In the genomic region with DNA sequence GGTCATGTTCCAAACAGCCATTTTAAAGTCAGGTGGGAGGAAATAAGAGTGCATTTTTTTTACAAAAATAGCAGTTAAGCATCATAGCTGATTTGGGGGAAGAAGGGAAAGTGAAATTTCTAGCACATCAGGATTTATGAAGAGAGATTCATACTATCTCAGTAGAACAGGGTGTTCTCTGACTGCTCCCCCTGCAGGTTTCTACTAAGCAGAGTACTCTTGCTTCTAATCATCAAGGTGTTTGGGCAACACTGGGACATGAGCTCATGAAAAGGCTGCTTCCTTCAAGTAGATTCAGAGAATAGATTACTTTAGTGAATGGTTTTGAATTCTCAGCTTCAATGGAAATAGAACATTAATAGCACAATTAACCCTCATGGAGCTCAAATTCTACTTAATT, we compare ENCODE assay signal across 22 cellular contexts.
DNase-seq lines count a peak whose midpoint lies in the region; ATAC-seq and TF ChIP-seq lines count a peak whose summit lies in the region.
"Had no signal": no experiment of that assay in that cellular context is flagged by ENCODE, and none has a peak within 500 bp of the region (broad histone marks: within the 10 kb centered on the region; RNA-seq: fewer than 3 reads in every experiment).

No MANE protein-coding gene starts in this region.

- no peak overlapping the region for H3K56ac ChIP-seq in mesendoderm (ENCODE audit: low read length)

- no peaks in the 10 kb centered on the region for H3K36me3 Mint-ChIP-seq in activated CD8-positive, alpha-beta memory T cell treated with anti-CD3 and anti-CD28 coated beads, Interleukin-2, amount 10 ng/mL, durations not matched to agents 7 days and 5 days
- H3K36me3 Mint-ChIP-seq: CD8-positive, alpha-beta memory T cell; IgD-negative memory B cell; memory B cell; stimulated activated effector memory CD8-positive, alpha-beta T cell treated with anti-CD3 and anti-CD28 coated beads, Interleukin-12 subunit alpha, Interleukin-12 subunit beta, amount 100 ng/mL, for 72 hours; type B pancreatic cell had no signal

- no peaks in the 10 kb centered on the region for H3K27me3 Mint-ChIP-seq in activated CD8-positive, alpha-beta memory T cell treated with anti-CD3 and anti-CD28 coated beads, Interleukin-2, amount 10 ng/mL, durations not matched to agents 7 days and 5 days
- H3K27me3 Mint-ChIP-seq: CD8-positive, alpha-beta memory T cell; IgD-negative memory B cell; memory B cell; type B pancreatic cell had no signal

- H2AK5ac ChIP-seq in mesendoderm (ENCODE audit: low read length), result no peak overlapping the region

- H3K9ac ChIP-seq in mesendoderm (ENCODE audit: low read length), result no peak overlapping the region

- H3K27me3 ChIP-seq in mesendoderm (ENCODE audit: insufficient read depth, low read length, poor library complexity), result no peaks in the 10 kb centered on the region

- H3K4me1 ChIP-seq in mesendoderm (ENCODE audit: control insufficient read depth, low read depth, low read length), result no peaks in the 10 kb centered on the region

- no peak overlapping the region for H3K23ac ChIP-seq in mesendoderm (ENCODE audit: low read length)

- no peak overlapping the region for H3K27ac ChIP-seq in mesendoderm (ENCODE audit: low read depth, low read length)

- CTCF ChIA-PET in activated CD8-positive, alpha-beta memory T cell treated with anti-CD3 and anti-CD28 coated beads, Interleukin-2, amount 10 ng/mL, durations not matched to agents 7 days and 5 days (lab: Charles Lee), result no interaction called here

- peak; percentile 3 for DNase-seq in DMS 273 (lab: John Stamatoyannopoulos, UW; ENCODE audit: unreplicated experiment)
- DNase-seq in DMS 273 treated with DMSO at 0.1 percent for 48 hours (lab: John Stamatoyannopoulos, UW), result no peak
- no peak for DNase-seq in astrocyte of the spinal cord (ENCODE audit: low read depth, low spot score)
- DNase-seq in mesendoderm, result peak; percentile 66
- DNase-seq in activated CD8-positive, alpha-beta memory T cell treated with anti-CD3 and anti-CD28 coated beads, Interleukin-2, amount 10 ng/mL, durations not matched to agents 7 days and 5 days, result no peak
- DNase-seq: 8988T; activated CD4-positive, alpha-beta T cell treated with anti-CD3 and anti-CD28 coated beads, Interleukin-2, amount 50 U/mL, for 4 hours; amygdala; CD8-positive, alpha-beta memory T cell; NCI-H1417; NCI-H510A; stimulated activated CD4-positive, alpha-beta T cell treated with anti-CD3 and anti-CD28 coated beads, Interleukin-4, amount 100 ng/mL, for 4 hours; T-helper 9 cell had no signal

- H2BK15ac ChIP-seq in mesendoderm (replicated peaks; ENCODE audit: low read depth), result no peak overlapping the region

- no peak overlapping the region for H3K4me2 ChIP-seq in mesendoderm (ENCODE audit: low read length)

- no peaks in the 10 kb centered on the region for H3K79me2 ChIP-seq in mesendoderm (ENCODE audit: control insufficient read depth, insufficient read depth, low read length)

- H3K27ac Mint-ChIP-seq in activated CD8-positive, alpha-beta memory T cell treated with anti-CD3 and anti-CD28 coated beads, Interleukin-2, amount 10 ng/mL, durations not matched to agents 7 days and 5 days, result no peak overlapping the region
- H3K27ac Mint-ChIP-seq: activated T-helper 1 cell treated with anti-CD3 and anti-CD28 coated beads, Interleukin-12 subunit alpha, Interleukin-12 subunit beta, Interleukin-2, Interleukin-4 antibody, amounts not matched to agents 30 ng/mL and 10 ng/mL and 1 ng/mL, durations not matched to agents 14 hours and 24 hours and 36 hours; CD8-positive, alpha-beta memory T cell; IgD-negative memory B cell; memory B cell; stimulated activated effector memory CD8-positive, alpha-beta T cell treated with anti-CD3 and anti-CD28 coated beads, Interleukin-12 subunit alpha, Interleukin-12 subunit beta, amount 100 ng/mL, for 72 hours; type B pancreatic cell had no signal

- in situ Hi-C loops in astrocyte of the spinal cord (cut with HindIII; ENCODE audit: low sequenced_read_pairs), result no loop called here

- H3K4me1 Mint-ChIP-seq in activated CD8-positive, alpha-beta memory T cell treated with anti-CD3 and anti-CD28 coated beads, Interleukin-2, amount 10 ng/mL, durations not matched to agents 7 days and 5 days, result no peaks in the 10 kb centered on the region
- H3K4me1 Mint-ChIP-seq: CD8-positive, alpha-beta memory T cell; IgD-negative memory B cell; memory B cell; stimulated activated effector memory CD8-positive, alpha-beta T cell treated with anti-CD3 and anti-CD28 coated beads, Interleukin-12 subunit alpha, Interleukin-12 subunit beta, amount 100 ng/mL, for 72 hours had no signal

- H4K5ac ChIP-seq in mesendoderm (ENCODE audit: low read length), result no peak overlapping the region

- no peak overlapping the region for H3K18ac ChIP-seq in mesendoderm (ENCODE audit: low read length)

- no peak overlapping the region for H3K4me3 Mint-ChIP-seq in activated CD8-positive, alpha-beta memory T cell treated with anti-CD3 and anti-CD28 coated beads, Interleukin-2, amount 10 ng/mL, durations not matched to agents 7 days and 5 days
- H3K4me3 Mint-ChIP-seq: activated T-helper 1 cell treated with anti-CD3 and anti-CD28 coated beads, Interleukin-12 subunit alpha, Interleukin-12 subunit beta, Interleukin-2, Interleukin-4 antibody, amounts not matched to agents 30 ng/mL and 10 ng/mL and 1 ng/mL, durations not matched to agents 14 hours and 24 hours and 36 hours; CD8-positive, alpha-beta memory T cell; IgD-negative memory B cell; memory B cell; stimulated activated effector memory CD8-positive, alpha-beta T cell treated with anti-CD3 and anti-CD28 coated beads, Interleukin-12 subunit alpha, Interleukin-12 subunit beta, amount 100 ng/mL, for 72 hours; type B pancreatic cell had no signal

- no peak overlapping the region for H2BK120ac ChIP-seq in mesendoderm (ENCODE audit: low read depth, low read length)

- TF ChIP-seq CTCF in LNCAP (IDR thresholded peaks at IDR 0.05) (peak; percentile 31; the same call in 1 of the 2 replicates), astrocyte of the spinal cord (IDR thresholded peaks at IDR 0.05; ENCODE audit: low read depth, low read length) (peak; percentile 22)

- peaks cover 2% of the 10 kb centered on the region for H3K9me3 Mint-ChIP-seq in activated CD8-positive, alpha-beta memory T cell treated with anti-CD3 and anti-CD28 coated beads, Interleukin-2, amount 10 ng/mL, durations not matched to agents 7 days and 5 days (ENCODE audit: low read depth)
- H3K9me3 Mint-ChIP-seq: activated T-helper 1 cell treated with anti-CD3 and anti-CD28 coated beads, Interleukin-12 subunit alpha, Interleukin-12 subunit beta, Interleukin-2, Interleukin-4 antibody, amounts not matched to agents 30 ng/mL and 10 ng/mL and 1 ng/mL, durations not matched to agents 14 hours and 24 hours and 36 hours; type B pancreatic cell had no signal

- H3K4ac ChIP-seq in mesendoderm (ENCODE audit: low read depth, low read length), result no peak overlapping the region

- no peak overlapping the region for H4K8ac ChIP-seq in mesendoderm (ENCODE audit: low read depth, low read length)

- ATAC-seq in HG03108 (IDR thresholded peaks at IDR 0.05; ENCODE audit: unreplicated experiment) (no peak), HG03139 (IDR thresholded peaks at IDR 0.05; ENCODE audit: unreplicated experiment) (no peak)
- no peak for ATAC-seq in activated CD8-positive, alpha-beta memory T cell treated with anti-CD3 and anti-CD28 coated beads, Interleukin-2, amount 10 ng/mL, durations not matched to agents 7 days and 5 days
- ATAC-seq: Right ventricle myocardium inferior; stimulated activated effector memory CD8-positive, alpha-beta T cell treated with anti-CD3 and anti-CD28 coated beads, Interleukin-12 subunit alpha, Interleukin-12 subunit beta, amount 100 ng/mL, for 72 hours had no signal

- H3K4me3 ChIP-seq in astrocyte of the spinal cord (ENCODE audit: low read depth, low read length), result no peak overlapping the region
- no peak overlapping the region for H3K4me3 ChIP-seq in mesendoderm (ENCODE audit: low read length)

- H2BK5ac ChIP-seq in mesendoderm (ENCODE audit: low read length), result no peak overlapping the region

- no peaks in the 10 kb centered on the region for H3K36me3 ChIP-seq in mesendoderm (ENCODE audit: control insufficient read depth, insufficient read depth, low read length)

- H3K79me1 ChIP-seq in mesendoderm (ENCODE audit: low read length), result no peaks in the 10 kb centered on the region

Comparison
In these comparisons a context has a peak if more than half of its experiments do, and no peak if none do; other contexts are left out.
1. DNase-seq: peak in DMS 273 (single experiment) and mesendoderm (single experiment); none in DMS 273 treated with DMSO at 0.1 percent for 48 hours (single experiment), astrocyte of the spinal cord (single experiment) and activated CD8-positive, alpha-beta memory T cell treated with anti-CD3 and anti-CD28 coated beads, Interleukin-2, amount 10 ng/mL, durations not matched to agents 7 days and 5 days (single experiment).